ENCODE assay signal across 8 cellular contexts in the genomic region with DNA sequence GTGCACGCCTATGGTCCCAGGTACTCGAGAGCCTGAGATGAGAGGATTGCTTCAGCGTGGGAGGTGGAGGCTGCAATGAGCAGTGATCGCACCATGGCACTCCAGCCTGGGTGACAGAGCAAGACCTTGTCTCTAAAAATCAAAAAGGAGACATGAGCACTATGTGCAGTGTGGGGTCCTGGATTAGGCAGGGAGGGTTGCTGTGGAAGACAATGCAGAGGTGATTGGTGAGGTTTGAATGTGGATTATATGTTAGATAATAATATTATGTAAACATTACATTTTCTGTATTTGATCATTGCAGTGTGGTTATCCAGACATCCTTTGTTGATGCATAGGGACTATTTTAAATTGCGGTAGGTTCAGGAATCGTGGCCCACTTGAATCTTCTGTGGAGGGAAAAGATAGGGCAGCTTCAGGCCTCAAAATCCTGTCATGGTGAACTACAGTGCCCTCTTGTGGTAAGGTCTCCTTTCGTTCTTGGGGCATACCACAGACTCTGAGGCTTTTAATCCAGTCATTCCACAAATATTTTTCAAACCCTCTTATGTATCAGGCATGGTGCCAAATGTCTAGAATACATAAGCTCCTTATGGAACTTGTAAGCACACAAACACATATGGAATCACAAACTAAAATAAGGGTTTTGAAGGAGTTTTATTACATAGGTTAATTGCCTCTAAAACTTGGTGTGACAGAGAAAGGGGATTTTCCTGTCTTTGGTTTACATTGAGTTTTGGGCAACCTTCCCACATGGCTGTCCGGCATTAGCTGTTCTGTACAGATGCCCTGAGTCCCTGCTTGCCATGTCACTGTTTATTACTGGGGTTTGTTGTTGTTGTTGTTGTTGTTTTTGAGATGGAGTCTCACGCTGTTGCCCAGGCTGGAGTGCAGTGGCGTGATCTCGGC. TPM values are rescaled to one million over a fixed set of nuclear protein-coding genes. Genes with fewer than 3 reads are reported as not detected.
DNase-seq lines count a peak whose midpoint lies in the region; ATAC-seq lines count a peak whose summit lies in the region.

No MANE protein-coding gene starts in this region.

- peak; percentile 74 for ATAC-seq in GM19455 (IDR thresholded peaks at IDR 0.05; ENCODE audit: unreplicated experiment)
- no peak for ATAC-seq in HG02763 (IDR thresholded peaks at IDR 0.05; ENCODE audit: unreplicated experiment)

- DNase-seq in COLO829 (ENCODE audit: low spot score) (peak; percentile 89), LHCN-M2 (ENCODE audit: low read depth) (peak; percentile 89), RPMI8226 (peak; percentile 71), head of caudate nucleus (peak in 33 of 42 donors; percentile 20 to 88 (median 66)), renal cortical epithelial cell (ENCODE audit: low read depth) (peak; percentile 85)
- peak; percentile 29 for DNase-seq in activated naive CD4-positive, alpha-beta T cell treated with anti-CD3 and anti-CD28 coated beads, Interleukin-2, amount 50 U/mL, for 16 hours

- intact Hi-C loops in head of caudate nucleus (cut with DNase I) = loop anchor here (2.0 kb wide), 2 partner anchors 37 to 123 kb away; a partner anchor contains a TSS

RNA-seq across cellular contexts. Expression of a gene that starts 37.7 kb away (rescaled TPM):
- total RNA-seq in LHCN-M2 (2014; rRNA removed) (6.7 and 7.5 TPM in 2 replicates), renal cortical epithelial cell (14.2 and 17.2 TPM in 2 replicates)
- 2.8 TPM for polyA plus RNA-seq in LHCN-M2 (2012)

Comparison
In these comparisons a context has a peak if more than half of its experiments do, and no peak if none do; other contexts are left out.
1. DNase-seq: peak in every context shown above with its lines; median percentile 89 in COLO829; 89 in LHCN-M2; 85 in renal cortical epithelial cell; 71 in RPMI8226; 66 in head of caudate nucleus; 29 in activated naive CD4-positive, alpha-beta T cell treated with anti-CD3 and anti-CD28 coated beads, Interleukin-2, amount 50 U/mL, for 16 hours.